9 cellular contexts compared by ENCODE assay signal in genomic region chr7:1505731-1506550, GRCh38. TPM values are rescaled to one million over a fixed set of nuclear protein-coding genes. Genes with fewer than 3 reads are reported as not detected.
DNase-seq lines count a peak whose midpoint lies in the region; ATAC-seq and TF ChIP-seq lines count a peak whose summit lies in the region.
"Had no signal": no experiment of that assay in that cellular context is flagged by ENCODE, and none has a peak within 500 bp of the region (broad histone marks: within the 10 kb centered on the region; RNA-seq: fewer than 3 reads in every experiment).

No MANE protein-coding gene starts in this region.

- intact Hi-C loops in PC-3 (cut with micrococcal nuclease) (loop anchor here (2.0 kb wide), 1 partner anchor 27 kb away; no protein-coding TSS in a partner anchor), esophagus squamous epithelium (cut with DNase I) (no loop called here)

- peak overlapping the region; percentile 50 to 91 (median 82); a peak in 21 of 22 replicates for H3K27ac ChIP-seq in BLaER1 treated with 17β-estradiol and CSF1 and Interleukin-3, amounts not matched to agents 10 nM and 100 nM
- no peak overlapping the region for H3K27ac ChIP-seq in PC-3 (ENCODE audit: low read length)
- no peak overlapping the region for H3K27ac ChIP-seq in esophagus squamous epithelium

- peak overlapping the region; percentile 53 to 95 (median 74) for H3K9ac ChIP-seq in BLaER1 treated with 17β-estradiol and CSF1 and Interleukin-3, amounts not matched to agents 10 nM and 100 nM
- H3K9ac ChIP-seq in PC-3 (ENCODE audit: low read length): no peak overlapping the region

- no peaks in the 10 kb centered on the region for H3K27me3 ChIP-seq in BLaER1 treated with 17β-estradiol and CSF1 and Interleukin-3, amounts not matched to agents 10 nM and 100 nM
- no peaks in the 10 kb centered on the region for H3K27me3 ChIP-seq in PC-3 (ENCODE audit: low read length)
- no peaks in the 10 kb centered on the region for H3K27me3 ChIP-seq in esophagus squamous epithelium
- H3K27me3 ChIP-seq: right lobe of liver had no signal

- H3K4me2 ChIP-seq in BLaER1 treated with 17β-estradiol and CSF1 and Interleukin-3, amounts not matched to agents 10 nM and 100 nM: peak overlapping the region; percentile 90 to 99 (median 98)
- H3K4me2 ChIP-seq in PC-3 (ENCODE audit: low read length): no peak overlapping the region

- POLR2A ChIA-PET in PC-3 (lab: Charles Lee; ENCODE audit: unreplicated experiment): no interaction called here

- CTCF ChIA-PET in PC-3 (lab: Charles Lee): interaction anchor here (1.0 kb wide), 1 partner anchor 50 kb away, joined by 8 read pairs; the partner anchor contains the start of gene TMEM184A

- H3K36me3 ChIP-seq in BLaER1 treated with 17β-estradiol and CSF1 and Interleukin-3, amounts not matched to agents 10 nM and 100 nM: peaks cover 19 to 30% (median 23%) of the 10 kb centered on the region in 11 experiments; a peak in 21 of 22 replicates
- H3K36me3 ChIP-seq in PC-3 (ENCODE audit: low read depth, low read length) (peaks cover 9% of the 10 kb centered on the region), esophagus squamous epithelium (peaks cover 8 to 22% (median 11%) of the 10 kb centered on the region in 3 donors)

- H3K9me2 ChIP-seq in PC-3 (replicated peaks; ENCODE audit: low read length): no peaks in the 10 kb centered on the region

- no peak for TF ChIP-seq POLR2A in esophagus squamous epithelium (IDR thresholded peaks at IDR 0.05)

- peaks cover 30% of the 10 kb centered on the region for H3K79me2 ChIP-seq in PC-3 (ENCODE audit: low read length)

- peak overlapping the region; percentile 47 to 100 (median 90) for H3K4me3 ChIP-seq in BLaER1 treated with 17β-estradiol and CSF1 and Interleukin-3, amounts not matched to agents 10 nM and 100 nM
- H3K4me3 ChIP-seq in GM08714 (ENCODE audit: low read length): peak overlapping the region; percentile 39; the same call in 1 of the 2 replicates
- no peak overlapping the region for H3K4me3 ChIP-seq in PC-3 (ENCODE audit: low read length)
- H3K4me3 ChIP-seq in esophagus squamous epithelium: no peak overlapping the region
- H3K4me3 ChIP-seq: right lobe of liver had no signal

- H3F3A ChIP-seq in PC-3 (ENCODE audit: low read length, unreplicated experiment): no peaks in the 10 kb centered on the region

- 62 to 65% methylated on average over 12 to 17 of the region's 35 CpGs for WGBS in esophagus squamous epithelium, 2 donors

- BruUV-seq in PC-3 (replicated peaks; lab: Mats Ljungman, UMichigan): no TSS peak

- no peak for TF ChIP-seq CTCF in PC-3 (conservative IDR thresholded peaks at IDR 0.05; ENCODE audit: low read depth, low read length)
- no peak for TF ChIP-seq CTCF in esophagus squamous epithelium (IDR thresholded peaks at IDR 0.05)

- DNase-seq in PC-3: peak; percentile 11
- peak; percentile 41 for DNase-seq in germinal center (ENCODE audit: low spot score)
- DNase-seq in HuH-7 (ENCODE audit: low spot score): no peak
- no peak for DNase-seq in anterior cingulate cortex (lab: John Stamatoyannopoulos, UW)
- DNase-seq in esophagus squamous epithelium (lab: John Stamatoyannopoulos, UW): no peak
- no peak for DNase-seq in EL

- no peak overlapping the region for H2AFZ ChIP-seq in PC-3 (ENCODE audit: low read length)

- H3K4me1 ChIP-seq in BLaER1 treated with 17β-estradiol and CSF1 and Interleukin-3, amounts not matched to agents 10 nM and 100 nM: peaks cover 58 to 89% (median 87%) of the 10 kb centered on the region in 10 experiments
- peaks cover 16% of the 10 kb centered on the region for H3K4me1 ChIP-seq in PC-3 (ENCODE audit: insufficient read depth, low read length)
- H3K4me1 ChIP-seq in esophagus squamous epithelium: peaks cover 14 to 54% (median 21%) of the 10 kb centered on the region in 3 donors

- ATAC-seq in PC-3: no peak

- no peaks in the 10 kb centered on the region for H3K9me3 ChIP-seq in BLaER1 treated with 17β-estradiol and CSF1 and Interleukin-3, amounts not matched to agents 10 nM and 100 nM (replicated peaks in 1 of 11)
- no peaks in the 10 kb centered on the region for H3K9me3 ChIP-seq in PC-3 (ENCODE audit: low read length)
- H3K9me3 ChIP-seq in esophagus squamous epithelium: no peaks in the 10 kb centered on the region
- H3K9me3 ChIP-seq: right lobe of liver had no signal

- peaks cover 6 to 32% (median 32%) of the 10 kb centered on the region in 11 experiments; a peak in 21 of 22 replicates for H4K20me1 ChIP-seq in BLaER1 treated with 17β-estradiol and CSF1 and Interleukin-3, amounts not matched to agents 10 nM and 100 nM
- H4K20me1 ChIP-seq in PC-3 (ENCODE audit: low read length): no peaks in the 10 kb centered on the region

RNA-seq across cellular contexts. Expression of gene INTS1, which starts 1.8 kb away (rescaled TPM):
- total RNA-seq in PC-3 (2014; rRNA removed): 62.9 and 92.6 TPM in 2 replicates
- total RNA-seq in esophagus squamous epithelium: 10 to 100 TPM; 27.8 to 45.3 (median 36.6) TPM

RNA-seq across cellular contexts. Expression of gene MAFK, which starts 24.6 kb away (rescaled TPM):
- total RNA-seq in PC-3 (2014; rRNA removed) (61.6 and 83.3 TPM in 2 replicates), esophagus squamous epithelium (10 to 100 TPM; 11.3 to 26.9 (median 18.9) TPM)

RNA-seq across cellular contexts. Expression of gene MICALL2, which starts 46.7 kb away (rescaled TPM):
- total RNA-seq in PC-3 (2014; rRNA removed) (52.8 and 72.6 TPM in 2 replicates), esophagus squamous epithelium (10 to 100 TPM; 14.1 to 17.5 (median 16.5) TPM)

RNA-seq across cellular contexts. Expression of gene TMEM184A, which starts 50.1 kb away (rescaled TPM):
- 23.1 and 31.3 TPM in 2 replicates for total RNA-seq in PC-3 (2014; rRNA removed)
- 100 to 1,000 TPM in 2 of 4 donors, 10 to 100 TPM in 2; 56.7 to 204 (median 98.9) TPM for total RNA-seq in esophagus squamous epithelium

Comparison
In these comparisons a context has a peak if more than half of its experiments do, and no peak if none do; other contexts are left out.
1. H3K27ac ChIP-seq: peak in BLaER1 treated with 17β-estradiol and CSF1 and Interleukin-3, amounts not matched to agents 10 nM and 100 nM (11 of 11); none in PC-3 (single experiment) and esophagus squamous epithelium (0 of 4).
2. H3K4me3 ChIP-seq: peak in BLaER1 treated with 17β-estradiol and CSF1 and Interleukin-3, amounts not matched to agents 10 nM and 100 nM (10 of 10) and GM08714 (single experiment); none in PC-3 (single experiment) and esophagus squamous epithelium (0 of 4).
3. DNase-seq: peak in PC-3 (single experiment) and germinal center (single experiment); none in HuH-7 (single experiment), anterior cingulate cortex (0 of 58), esophagus squamous epithelium (single experiment) and EL (single experiment).